1 cellular context compared by ENCODE assay signal in genomic region chr19:16514383-16515019, GRCh38.
TF ChIP-seq lines count a peak whose summit lies in the region.

No MANE protein-coding gene starts in this region.

TF ChIP-seq in HepG2, 621 proteins besides CTCF, POLR2A, EP300 and RAD21:
- TF ChIP-seq, protein P1, sequence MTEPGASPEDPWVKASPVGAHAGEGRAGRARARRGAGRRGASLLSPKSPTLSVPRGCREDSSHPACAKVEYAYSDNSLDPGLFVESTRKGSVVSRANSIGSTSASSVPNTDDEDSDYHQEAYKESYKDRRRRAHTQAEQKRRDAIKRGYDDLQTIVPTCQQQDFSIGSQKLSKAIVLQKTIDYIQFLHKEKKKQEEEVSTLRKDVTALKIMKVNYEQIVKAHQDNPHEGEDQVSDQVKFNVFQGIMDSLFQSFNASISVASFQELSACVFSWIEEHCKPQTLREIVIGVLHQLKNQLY (CRISPR knock-in tag; IDR thresholded peaks at IDR 0.05) = no peak
- TF ChIP-seq NR2C2 (CRISPR knock-in tag; IDR thresholded peaks at IDR 0.05; ENCODE audit: borderline replicate concordance) = no peak
- no peak for TF ChIP-seq HMGXB3 (CRISPR knock-in tag; IDR thresholded peaks at IDR 0.05; ENCODE audit: borderline replicate concordance)
- TF ChIP-seq MIER3 (CRISPR knock-in tag; IDR thresholded peaks at IDR 0.05; ENCODE audit: borderline replicate concordance) = no peak
- TF ChIP-seq, protein P2, sequence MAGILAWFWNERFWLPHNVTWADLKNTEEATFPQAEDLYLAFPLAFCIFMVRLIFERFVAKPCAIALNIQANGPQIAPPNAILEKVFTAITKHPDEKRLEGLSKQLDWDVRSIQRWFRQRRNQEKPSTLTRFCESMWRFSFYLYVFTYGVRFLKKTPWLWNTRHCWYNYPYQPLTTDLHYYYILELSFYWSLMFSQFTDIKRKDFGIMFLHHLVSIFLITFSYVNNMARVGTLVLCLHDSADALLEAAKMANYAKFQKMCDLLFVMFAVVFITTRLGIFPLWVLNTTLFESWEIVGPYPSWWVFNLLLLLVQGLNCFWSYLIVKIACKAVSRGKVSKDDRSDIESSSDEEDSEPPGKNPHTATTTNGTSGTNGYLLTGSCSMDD (CRISPR knock-in tag; IDR thresholded peaks at IDR 0.05) = no peak
- TF ChIP-seq, protein P3, sequence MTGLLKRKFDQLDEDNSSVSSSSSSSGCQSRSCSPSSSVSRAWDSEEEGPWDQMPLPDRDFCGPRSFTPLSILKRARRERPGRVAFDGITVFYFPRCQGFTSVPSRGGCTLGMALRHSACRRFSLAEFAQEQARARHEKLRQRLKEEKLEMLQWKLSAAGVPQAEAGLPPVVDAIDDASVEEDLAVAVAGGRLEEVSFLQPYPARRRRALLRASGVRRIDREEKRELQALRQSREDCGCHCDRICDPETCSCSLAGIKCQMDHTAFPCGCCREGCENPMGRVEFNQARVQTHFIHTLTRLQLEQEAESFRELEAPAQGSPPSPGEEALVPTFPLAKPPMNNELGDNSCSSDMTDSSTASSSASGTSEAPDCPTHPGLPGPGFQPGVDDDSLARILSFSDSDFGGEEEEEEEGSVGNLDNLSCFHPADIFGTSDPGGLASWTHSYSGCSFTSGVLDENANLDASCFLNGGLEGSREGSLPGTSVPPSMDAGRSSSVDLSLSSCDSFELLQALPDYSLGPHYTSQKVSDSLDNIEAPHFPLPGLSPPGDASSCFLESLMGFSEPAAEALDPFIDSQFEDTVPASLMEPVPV (CRISPR knock-in tag; IDR thresholded peaks at IDR 0.05) = no peak
- TF ChIP-seq ATAD3A (CRISPR knock-in tag; IDR thresholded peaks at IDR 0.05) = no peak
- no peak for TF ChIP-seq ZMYM3 (CRISPR knock-in tag; IDR thresholded peaks at IDR 0.05)
- TF ChIP-seq GTF3A (CRISPR knock-in tag; conservative IDR thresholded peaks at IDR 0.05) = no peak
- no peak for TF ChIP-seq ZNF513 (CRISPR knock-in tag; conservative IDR thresholded peaks at IDR 0.05)
- 0 out of 2 replicates have a peak, but pooled peaks have one; percentile 9 for TF ChIP-seq ZNF687 (CRISPR knock-in tag; IDR thresholded peaks at IDR 0.05)
- no peak for TF ChIP-seq ZFY (CRISPR knock-in tag; IDR thresholded peaks at IDR 0.05)
- TF ChIP-seq ZBTB43 (CRISPR knock-in tag; conservative IDR thresholded peaks at IDR 0.05) = no peak
- TF ChIP-seq CHD4 (IDR thresholded peaks at IDR 0.05; ENCODE audit: borderline replicate concordance, low read length) = no peak
- TF ChIP-seq STAG1 (CRISPR knock-in tag; IDR thresholded peaks at IDR 0.05) = peak; percentile 39; the same call in 1 of the 2 replicates
- no peak for TF ChIP-seq ZNF674 (CRISPR knock-in tag; IDR thresholded peaks at IDR 0.05; ENCODE audit: low read depth)
- TF ChIP-seq, protein P4, sequence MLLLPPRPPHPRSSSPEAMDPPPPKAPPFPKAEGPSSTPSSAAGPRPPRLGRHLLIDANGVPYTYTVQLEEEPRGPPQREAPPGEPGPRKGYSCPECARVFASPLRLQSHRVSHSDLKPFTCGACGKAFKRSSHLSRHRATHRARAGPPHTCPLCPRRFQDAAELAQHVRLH (CRISPR knock-in tag; IDR thresholded peaks at IDR 0.05; ENCODE audit: borderline replicate concordance, low read depth) = no peak
- TF ChIP-seq SETDB1 (CRISPR knock-in tag; IDR thresholded peaks at IDR 0.05; ENCODE audit: borderline replicate concordance) = no peak
- no peak for TF ChIP-seq MLLT10 (CRISPR knock-in tag; IDR thresholded peaks at IDR 0.05)
- TF ChIP-seq MTA1 (CRISPR knock-in tag; IDR thresholded peaks at IDR 0.05; ENCODE audit: borderline replicate concordance) = no peak
- no peak for TF ChIP-seq TAF15 (IDR thresholded peaks at IDR 0.05; ENCODE audit: low read depth, low read length, poor library complexity, severe bottlenecking)
- TF ChIP-seq SRSF9 (IDR thresholded peaks at IDR 0.05; ENCODE audit: borderline replicate concordance, insufficient read depth, low read depth, low read length, poor library complexity, severe bottlenecking) = no peak
- TF ChIP-seq ZNF629 (CRISPR knock-in tag; conservative IDR thresholded peaks at IDR 0.05) = no peak
- no peak for TF ChIP-seq GATAD2A (CRISPR knock-in tag; IDR thresholded peaks at IDR 0.05)
- 0 out of 2 replicates have a peak, but pooled peaks have one; percentile 11 for TF ChIP-seq RBFOX2 (IDR thresholded peaks at IDR 0.05; ENCODE audit: low read depth, low read length)
- TF ChIP-seq STAT5B (CRISPR knock-in tag; IDR thresholded peaks at IDR 0.05) = no peak
